In genomic region chr2:8684421-8684884, GRCh38 we compare ENCODE assay signal across 8 cellular contexts. TPM values are rescaled to one million over a fixed set of nuclear protein-coding genes. Genes with fewer than 3 reads are reported as not detected.
DNase-seq lines count a peak whose midpoint lies in the region; ATAC-seq, FAIRE-seq and TF ChIP-seq lines count a peak whose summit lies in the region.

No MANE protein-coding gene starts in this region.

- no peak overlapping the region for H2AK5ac ChIP-seq in mesendoderm (ENCODE audit: low read length)

- H3K56ac ChIP-seq in mesendoderm (ENCODE audit: low read length), result peak overlapping the region; percentile 81

- H3K9me3 ChIP-seq in tibial artery, result no peaks in the 10 kb centered on the region

- H3K27me3 ChIP-seq in ACC112 (ENCODE audit: insufficient read depth, low read length) (no peaks in the 10 kb centered on the region), mesendoderm (ENCODE audit: insufficient read depth, low read length, poor library complexity) (no peaks in the 10 kb centered on the region), tibial artery (no peaks in the 10 kb centered on the region)

- no peak overlapping the region for H2BK5ac ChIP-seq in mesendoderm (ENCODE audit: low read length)

- intact Hi-C loops in tibial artery (cut with DNase I; ENCODE audit: low total_unique reads), result loop anchor here (5.0 to 10.0 kb wide), 2 partner anchors 470 to 522 kb away; no protein-coding TSS in a partner anchor

- peak overlapping the region; percentile 74 for H3K4me2 ChIP-seq in mesendoderm (ENCODE audit: low read length)

- H3K9me3 Mint-ChIP-seq in central memory CD8-positive, alpha-beta T cell, result no peaks in the 10 kb centered on the region

- H3K4me1 ChIP-seq in ACC112 (ENCODE audit: control insufficient read depth, insufficient read depth, low read length, unreplicated experiment) (peaks cover 9% of the 10 kb centered on the region), mesendoderm (ENCODE audit: control insufficient read depth, low read depth, low read length) (peaks cover 5% of the 10 kb centered on the region), tibial artery (peaks cover 0 to 11% (median 7%) of the 10 kb centered on the region in 4 donors)

- no peaks in the 10 kb centered on the region for H3K79me1 ChIP-seq in mesendoderm (ENCODE audit: low read length)

- H3K4me3 ChIP-seq in ACC112 (ENCODE audit: low read depth, low read length) (peak overlapping the region; percentile 93), mesendoderm (ENCODE audit: low read length) (peak overlapping the region; percentile 10), tibial artery (peak overlapping the region; percentile 68 to 72)

- H3K4ac ChIP-seq in mesendoderm (ENCODE audit: low read depth, low read length), result no peak overlapping the region

- TF ChIP-seq POLR2A in GM12891 (IDR thresholded peaks at IDR 0.05; ENCODE audit: low read depth, low read length), result peak; percentile 28; the same call in 1 of the 2 replicates

- no peak for FAIRE-seq in GM12891 (lab: Jason Lieb, UNC)

- no peak overlapping the region for H2BK120ac ChIP-seq in mesendoderm (ENCODE audit: low read depth, low read length)

- H2AFZ ChIP-seq in ACC112 (ENCODE audit: low read length, unreplicated experiment), result peak overlapping the region; percentile 83

- WGBS in mesendoderm (ENCODE audit: extremely low coverage, insufficient coverage, low lambda C conversion rate), result no CpG with 5 or more reads among the region's 5 CpGs

- no peak for TF ChIP-seq CTCF in tibial artery (IDR thresholded peaks at IDR 0.05)

- H3K18ac ChIP-seq in mesendoderm (ENCODE audit: low read length), result peak overlapping the region; percentile 91

- no peaks in the 10 kb centered on the region for H3K36me3 ChIP-seq in ACC112 (ENCODE audit: insufficient read depth, low read length)
- H3K36me3 ChIP-seq in mesendoderm (ENCODE audit: control insufficient read depth, insufficient read depth, low read length), result no peaks in the 10 kb centered on the region
- H3K36me3 ChIP-seq in tibial artery, result no peaks in the 10 kb centered on the region

- H4K5ac ChIP-seq in mesendoderm (ENCODE audit: low read length), result no peak overlapping the region

- H3K23ac ChIP-seq in mesendoderm (ENCODE audit: low read length), result no peak overlapping the region

- H3K27ac Mint-ChIP-seq in central memory CD8-positive, alpha-beta T cell (ENCODE audit: low read depth), result peak overlapping the region; percentile 95

- peak overlapping the region; percentile 60 for H3K9ac ChIP-seq in mesendoderm (ENCODE audit: low read length)

- DNase-seq in GM12891 (ENCODE audit: insufficient read length, low spot score), result no peak
- DNase-seq in SW480 (ENCODE audit: low spot score), result peak; percentile 67
- peak in 1 of 2 donors; percentile 34 for DNase-seq in central memory CD8-positive, alpha-beta T cell (ENCODE audit: low spot score in 2 of 2)
- DNase-seq in mesendoderm, result peak; percentile 83
- DNase-seq in tibial artery, result peak in 1 of 2 donors; percentile 50
- no peak for DNase-seq in NCI-H510A (lab: John Stamatoyannopoulos, UW)
- DNase-seq in HCEC 1CT, result no peak

- peaks cover 35% of the 10 kb centered on the region for H3K36me3 Mint-ChIP-seq in central memory CD8-positive, alpha-beta T cell (ENCODE audit: insufficient read depth)

- peaks cover 27% of the 10 kb centered on the region for H3K4me1 Mint-ChIP-seq in central memory CD8-positive, alpha-beta T cell

- no peak overlapping the region for H2BK15ac ChIP-seq in mesendoderm (replicated peaks; ENCODE audit: low read depth)

- H4K8ac ChIP-seq in mesendoderm (ENCODE audit: low read depth, low read length), result no peak overlapping the region

- H3K79me2 ChIP-seq in ACC112 (ENCODE audit: control insufficient read depth, insufficient read depth, low read length, unreplicated experiment), result peaks cover 13% of the 10 kb centered on the region
- H3K79me2 ChIP-seq in mesendoderm (ENCODE audit: control insufficient read depth, insufficient read depth, low read length), result peaks cover 18% of the 10 kb centered on the region

- H3K27ac ChIP-seq in ACC112 (ENCODE audit: low read depth, low read length) (no peak overlapping the region; the same call in 1 of the 2 replicates), mesendoderm (ENCODE audit: low read depth, low read length) (peak overlapping the region; percentile 33), tibial artery (peak overlapping the region; percentile 86 to 91)

- peak overlapping the region; percentile 98 for H3K4me3 Mint-ChIP-seq in central memory CD8-positive, alpha-beta T cell

- H3K27me3 Mint-ChIP-seq in central memory CD8-positive, alpha-beta T cell, result no peaks in the 10 kb centered on the region

- no peak for ATAC-seq in central memory CD8-positive, alpha-beta T cell (replicated peaks; ENCODE audit: extremely low read depth, poor library complexity, severe bottlenecking)

TF ChIP-seq in GM12891, 5 proteins besides CTCF, POLR2A, EP300 and RAD21:
- TF ChIP-seq TAF1 (IDR thresholded peaks at IDR 0.05; ENCODE audit: low read depth, low read length) (no peak), POU2F2 (IDR thresholded peaks at IDR 0.05; ENCODE audit: low read depth, low read length) (no peak), PAX5 (IDR thresholded peaks at IDR 0.05; ENCODE audit: insufficient read depth, low read length, severe bottlenecking) (no peak), POLR2AphosphoS5 (IDR thresholded peaks at IDR 0.05; ENCODE audit: low read depth, low read length) (no peak), SPI1 (IDR thresholded peaks at IDR 0.05; ENCODE audit: low read depth, low read length) (no peak)

RNA-seq across cellular contexts. Expression of gene ID2, which starts 2.6 kb away (rescaled TPM):
- polyA plus RNA-seq in GM12891 (2012; ENCODE audit: low read depth, missing spikeins), result 22.0 TPM
- 96.4 TPM for polyA plus RNA-seq in mesendoderm (2013, experiment 1 of 2)
- polyA plus RNA-seq in mesendoderm (2013, experiment 2 of 2), result 94.7 TPM

Comparison
In these comparisons a context has a peak if more than half of its experiments do, and no peak if none do; other contexts are left out.
1. H3K4me3 ChIP-seq: peak in every context shown above with its lines; median percentile 93 in ACC112; 70 in tibial artery; 10 in mesendoderm.
2. DNase-seq: peak in SW480 (single experiment) and mesendoderm (single experiment); none in GM12891 (single experiment), NCI-H510A (single experiment) and HCEC 1CT (single experiment).